ENCODE assay signal across 29 cellular contexts in the genomic region with DNA sequence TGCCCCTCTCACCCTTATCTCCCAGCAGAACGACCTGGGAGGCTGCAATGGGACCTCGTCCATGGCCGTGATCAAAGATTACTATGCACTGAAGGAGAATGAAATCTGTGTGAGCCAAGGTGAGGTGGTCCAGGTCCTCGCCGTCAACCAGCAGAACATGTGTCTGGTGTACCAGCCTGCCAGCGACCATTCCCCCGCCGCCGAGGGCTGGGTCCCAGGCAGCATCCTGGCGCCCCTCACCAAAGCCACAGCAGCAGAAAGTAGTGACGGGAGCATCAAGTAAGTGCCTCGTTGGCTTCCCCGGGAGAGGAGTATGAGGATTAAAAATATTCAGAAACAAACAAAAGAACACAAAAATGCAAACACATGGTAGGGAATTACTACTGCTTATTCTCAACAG. TPM values are rescaled to one million over a fixed set of nuclear protein-coding genes. Genes with fewer than 3 reads are reported as not detected.
DNase-seq lines count a peak whose midpoint lies in the region; ATAC-seq and TF ChIP-seq lines count a peak whose summit lies in the region.
"Had no signal": no experiment of that assay in that cellular context is flagged by ENCODE, and none has a peak within 500 bp of the region (broad histone marks: within the 10 kb centered on the region; RNA-seq: fewer than 3 reads in every experiment).

No MANE protein-coding gene starts in this region.

- TF ChIP-seq CTCF in endothelial cell (IDR thresholded peaks at IDR 0.05; ENCODE audit: unreplicated experiment): no peak
- no peak for TF ChIP-seq CTCF in psoas muscle (IDR thresholded peaks at IDR 0.05)

- H3K4me3 ChIP-seq in psoas muscle: no peak overlapping the region
- H3K4me3 ChIP-seq: A549; BLaER1; BLaER1 treated with 17β-estradiol and CSF1 and Interleukin-3, amounts not matched to agents 10 nM and 100 nM had no signal

- H3K36me3 Mint-ChIP-seq in endothelial cell (ENCODE audit: low read depth, unreplicated experiment): peaks cover 51% of the 10 kb centered on the region

- H3K4me3 Mint-ChIP-seq in endothelial cell (ENCODE audit: unreplicated experiment): peak overlapping the region; percentile 27
- H3K4me3 Mint-ChIP-seq: B cell; CD14-positive monocyte; CD4-positive, alpha-beta memory T cell; CD4-positive, alpha-beta T cell; CD4-positive, CD25-positive, alpha-beta regulatory T cell; CD8-positive, alpha-beta memory T cell; CD8-positive, alpha-beta T cell had no signal

- peaks cover 10% of the 10 kb centered on the region for H3K27me3 Mint-ChIP-seq in endothelial cell (ENCODE audit: unreplicated experiment)
- H3K27me3 Mint-ChIP-seq: CD4-positive, alpha-beta memory T cell; CD4-positive, alpha-beta T cell; CD4-positive, CD25-positive, alpha-beta regulatory T cell had no signal

- intact Hi-C loops in psoas muscle (cut with DNase I): no loop called here

- peaks cover 6% of the 10 kb centered on the region for H3K4me1 ChIP-seq in psoas muscle
- H3K4me1 ChIP-seq: BE2C, Caco-2 had no signal

- 88 to 91% (median 89%) methylated on average over 13 of the region's 13 CpGs for WGBS in psoas muscle, 3 donors

- no peaks in the 10 kb centered on the region for H3K9me3 Mint-ChIP-seq in endothelial cell (ENCODE audit: unreplicated experiment)
- H3K9me3 Mint-ChIP-seq: CD4-positive, alpha-beta T cell had no signal

- H3K36me3 ChIP-seq in psoas muscle (ENCODE audit: insufficient read depth in 1 of 2, low read depth in 1 of 2): peaks cover 3 to 79% of the 10 kb centered on the region in 2 donors

- no peaks in the 10 kb centered on the region for H3K27me3 ChIP-seq in psoas muscle (ENCODE audit: insufficient read depth in 3 of 3, low read length in 2 of 3)
- H3K27me3 ChIP-seq: BE2C; BLaER1; BLaER1 treated with 17β-estradiol and CSF1 and Interleukin-3, amounts not matched to agents 10 nM and 100 nM had no signal

- no peaks in the 10 kb centered on the region for H3K9me3 ChIP-seq in psoas muscle
- H3K9me3 ChIP-seq: A549, BE2C, Caco-2 had no signal

- no peak for ATAC-seq in psoas muscle
- ATAC-seq: A549; CD8-positive, alpha-beta T cell had no signal

- no peak overlapping the region for H3K27ac Mint-ChIP-seq in endothelial cell (ENCODE audit: unreplicated experiment)
- H3K27ac Mint-ChIP-seq: B cell; CD14-positive monocyte; CD4-positive, alpha-beta memory T cell; CD4-positive, alpha-beta T cell; CD4-positive, CD25-positive, alpha-beta regulatory T cell; CD8-positive, alpha-beta memory T cell; CD8-positive, alpha-beta T cell had no signal

- DNase-seq in endothelial cell (ENCODE audit: low spot score) (no peak), psoas muscle (no peak)
- DNase-seq: 8988T; ACHN; AML-193; BE2C; C1 segment of cervical spinal cord; Caco-2; Calu3; CD4-positive, alpha-beta memory T cell; CD4-positive, alpha-beta T cell; CD4-positive, CD25-positive, alpha-beta regulatory T cell; CD8-positive, alpha-beta memory T cell; CD8-positive, alpha-beta T cell; COR-L47; DMS 273 treated with DMSO at 0.1 percent for 48 hours; DMS153; DMS53; DMS79; DMS79 treated with DMSO at 0.1 percent for 48 hours; DND-41; EL had no signal

- H3K27ac ChIP-seq in psoas muscle: no peak overlapping the region
- H3K27ac ChIP-seq: 22Rv1; A549; BLaER1; BLaER1 treated with 17β-estradiol and CSF1 and Interleukin-3, amounts not matched to agents 10 nM and 100 nM; C4-2B had no signal

- peaks cover 13% of the 10 kb centered on the region for H3K4me1 Mint-ChIP-seq in endothelial cell (ENCODE audit: unreplicated experiment)

RNA-seq across cellular contexts. Expression of a gene that starts 55.9 kb away (rescaled TPM):
- total RNA-seq in endothelial cell (ENCODE audit: unreplicated experiment): 27.1 TPM
- 1 to 10 TPM; 4.2 to 9.2 (median 6.3) TPM for total RNA-seq in psoas muscle
- 1 to 10 TPM; 3.6 to 6.9 (median 6.6) TPM for polyA plus RNA-seq in psoas muscle
